In genomic region chr1:176364231-176364905, GRCh38 we compare ENCODE assay signal across 18 cellular contexts.
DNase-seq lines count a peak whose midpoint lies in the region; ATAC-seq and TF ChIP-seq lines count a peak whose summit lies in the region.
"Had no signal": no experiment of that assay in that cellular context is flagged by ENCODE, and none has a peak within 500 bp of the region (broad histone marks: within the 10 kb centered on the region; RNA-seq: fewer than 3 reads in every experiment).

No MANE protein-coding gene starts in this region.

- H3K27me3 Mint-ChIP-seq in WTC11 (ENCODE audit: low read depth) = no peaks in the 10 kb centered on the region

- peaks cover 5% of the 10 kb centered on the region for H3K4me1 ChIP-seq in HUES48 (ENCODE audit: control insufficient read depth, insufficient read depth, low read length)
- no peaks in the 10 kb centered on the region for H3K4me1 ChIP-seq in left lung
- H3K4me1 ChIP-seq in mucosa of descending colon (ENCODE audit: low read depth) = no peaks in the 10 kb centered on the region
- H3K4me1 ChIP-seq: BLaER1 had no signal

- H3K9ac ChIP-seq in HUES48 (ENCODE audit: low read depth, low read length) = no peak overlapping the region
- H3K9ac ChIP-seq: BLaER1 had no signal

- H3K27ac ChIP-seq in HUES48 (ENCODE audit: low read depth, low read length) (peak overlapping the region; percentile 17), left lung (no peak overlapping the region)
- H3K27ac ChIP-seq: BLaER1, SK-N-MC had no signal

- peak; percentile 86 for ATAC-seq in WTC11
- ATAC-seq in left lung = no peak
- no peak for ATAC-seq in GM21528 (IDR thresholded peaks at IDR 0.05; ENCODE audit: low FRiP score, unreplicated experiment)
- ATAC-seq in mucosa of descending colon = no peak

- H3K4me3 Mint-ChIP-seq in WTC11 = no peak overlapping the region
- H3K4me3 Mint-ChIP-seq: CD4-positive, alpha-beta memory T cell; HFFc6 had no signal

- H3K27ac Mint-ChIP-seq in WTC11 = no peak overlapping the region
- H3K27ac Mint-ChIP-seq: CD4-positive, alpha-beta memory T cell; HFFc6 had no signal

- H3K4me1 Mint-ChIP-seq in WTC11 = peaks cover 4% of the 10 kb centered on the region
- H3K4me1 Mint-ChIP-seq: CD4-positive, alpha-beta memory T cell had no signal

- no peak for TF ChIP-seq CTCF in WTC11 (IDR thresholded peaks at IDR 0.05)
- no peak for TF ChIP-seq CTCF in left lung (IDR thresholded peaks at IDR 0.05)
- no peak for TF ChIP-seq CTCF in mucosa of descending colon (IDR thresholded peaks at IDR 0.05)

- H3K9me3 ChIP-seq in HUES48 (ENCODE audit: control insufficient read depth, insufficient read depth, low read length) (no peaks in the 10 kb centered on the region), left lung (no peaks in the 10 kb centered on the region), mucosa of descending colon (no peaks in the 10 kb centered on the region)
- H3K9me3 ChIP-seq: BLaER1 had no signal

- DNase-seq in D341Med (ENCODE audit: low spot score) (peak; percentile 75), WTC11 (ENCODE audit: low spot score) (no peak), islet precursor cell (peak; percentile 57), mucosa of gallbladder (ENCODE audit: low spot score) (no peak), left lung (no peak), mucosa of descending colon (no peak)
- DNase-seq: CD4-positive, alpha-beta memory T cell; DMS53; HFFc6; Karpas-422; NCI-H1436; NCI-H1930; NCI-H526; Right ventricle myocardium superior had no signal

- POLR2A ChIA-PET in WTC11 (lab: Charles Lee) = no interaction called here

- intact Hi-C loops in left lung (cut with DNase I) (no loop called here), mucosa of descending colon (cut with DNase I, micrococcal nuclease) (no loop called here)

- H3K4me3 ChIP-seq in HUES48 (ENCODE audit: low read depth, low read length) (no peak overlapping the region), left lung (no peak overlapping the region), mucosa of descending colon (no peak overlapping the region)
- H3K4me3 ChIP-seq: BLaER1, SK-N-MC had no signal

- no peaks in the 10 kb centered on the region for H3K36me3 Mint-ChIP-seq in WTC11
- H3K36me3 Mint-ChIP-seq: CD4-positive, alpha-beta memory T cell had no signal

- CTCF ChIA-PET in WTC11 (lab: Charles Lee) = no interaction called here

- no peaks in the 10 kb centered on the region for H3K36me3 ChIP-seq in HUES48 (ENCODE audit: control insufficient read depth, insufficient read depth, low read length)
- H3K36me3 ChIP-seq in left lung = no peaks in the 10 kb centered on the region
- no peaks in the 10 kb centered on the region for H3K36me3 ChIP-seq in mucosa of descending colon (ENCODE audit: low read depth)
- H3K36me3 ChIP-seq: BLaER1 had no signal

- peaks cover 9% of the 10 kb centered on the region for H3K9me3 Mint-ChIP-seq in WTC11

- H3K27me3 ChIP-seq in HUES48 (ENCODE audit: control insufficient read depth, insufficient read depth, low read length) = no peaks in the 10 kb centered on the region
- H3K27me3 ChIP-seq in left lung = no peaks in the 10 kb centered on the region
- H3K27me3 ChIP-seq: BLaER1 had no signal

TF ChIP-seq in WTC11, 78 proteins besides CTCF, POLR2A, EP300 and RAD21 (continues in another document):
- TF ChIP-seq ERG (CRISPR knock-in tag; IDR thresholded peaks at IDR 0.05) = no peak
- no peak for TF ChIP-seq MYBL2 (CRISPR knock-in tag; IDR thresholded peaks at IDR 0.05)
- TF ChIP-seq ZNF532 (CRISPR knock-in tag; IDR thresholded peaks at IDR 0.05; ENCODE audit: borderline replicate concordance) = no peak
- no peak for TF ChIP-seq ZNF121 (CRISPR knock-in tag; IDR thresholded peaks at IDR 0.05)
- TF ChIP-seq GABPB1 (CRISPR knock-in tag; IDR thresholded peaks at IDR 0.05) = no peak
- TF ChIP-seq ARID4B (CRISPR knock-in tag; IDR thresholded peaks at IDR 0.05; ENCODE audit: borderline replicate concordance) = no peak
- no peak for TF ChIP-seq ZNF423 (CRISPR knock-in tag; IDR thresholded peaks at IDR 0.05)
- no peak for TF ChIP-seq JAZF1 (CRISPR knock-in tag; IDR thresholded peaks at IDR 0.05)
- no peak for TF ChIP-seq PREB (CRISPR knock-in tag; IDR thresholded peaks at IDR 0.05; ENCODE audit: borderline replicate concordance)

Comparison
In these comparisons a context has a peak if more than half of its experiments do, and no peak if none do; other contexts are left out.
1. DNase-seq: peak in D341Med (single experiment) and islet precursor cell (single experiment); none in WTC11 (single experiment), mucosa of gallbladder (single experiment), left lung (0 of 2) and mucosa of descending colon (0 of 3).